Comparison of ENCODE assay signal across 10 cellular contexts in the genomic region with DNA sequence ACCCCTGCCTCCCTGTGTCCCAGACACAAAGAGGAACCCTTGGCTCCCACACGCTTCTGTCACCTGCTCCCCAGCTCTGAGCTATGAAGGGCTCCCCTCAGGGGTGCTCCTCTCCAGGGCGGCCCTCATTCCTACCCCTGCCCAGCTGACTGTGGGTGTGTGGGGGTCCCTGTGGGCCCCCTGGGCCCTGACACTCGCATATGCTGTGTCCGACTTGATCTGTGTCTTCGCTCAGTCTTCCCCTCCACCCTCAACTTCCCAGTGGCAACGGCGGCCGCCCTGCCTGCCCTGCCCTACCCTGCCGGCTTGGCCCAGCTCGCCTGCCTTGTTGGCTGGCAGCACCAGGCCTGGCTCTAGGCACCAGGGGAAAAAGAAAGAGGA. TPM values are rescaled to one million over a fixed set of nuclear protein-coding genes. Genes with fewer than 3 reads are reported as not detected.
DNase-seq lines count a peak whose midpoint lies in the region; ATAC-seq, FAIRE-seq and TF ChIP-seq lines count a peak whose summit lies in the region.
"Had no signal": no experiment of that assay in that cellular context is flagged by ENCODE, and none has a peak within 500 bp of the region (broad histone marks: within the 10 kb centered on the region; RNA-seq: fewer than 3 reads in every experiment).

No MANE protein-coding gene starts in this region.

- no peaks in the 10 kb centered on the region for H3K9me2 ChIP-seq in HCT116 (ENCODE audit: insufficient read depth)

- 80% methylated on average over 10 of the region's 10 CpGs for WGBS in heart right ventricle, 2 donors
- WGBS in sigmoid colon, 2 donors = 47 to 83% methylated on average over 10 of the region's 10 CpGs

- no peaks in the 10 kb centered on the region for H4K20me1 ChIP-seq in HCT116 (ENCODE audit: insufficient read depth)

- RAD21 ChIA-PET in HCT116 (lab: Charles Lee; ENCODE audit: low non-redundant PET in 1 of 2, low total read pairs in 2 of 2, uncharacterized antibody in 2 of 2, unreplicated experiment in 2 of 2) = no interaction called here

- H3K4me3 Mint-ChIP-seq in T-cell = peak overlapping the region; percentile 62 to 84 (median 63)

- intact Hi-C loops in HCT116 (cut with micrococcal nuclease) (no loop called here), heart right ventricle (cut with DNase I) (no loop called here), sigmoid colon (cut with DNase I) (loop anchor here (5.0 kb wide), 1 partner anchor 92 kb away; a partner anchor contains a TSS)

- H3K27me3 Mint-ChIP-seq in T-cell = peaks cover 16 to 46% of the 10 kb centered on the region in 2 donors

- no peak overlapping the region; the same call in 1 of the 2 replicates for H3K27ac ChIP-seq in HCT116 (ENCODE audit: low read depth, low read length)
- peak overlapping the region in 8 of 10 donors; percentile 3 to 65 (median 38) for H3K27ac ChIP-seq in heart right ventricle
- H3K27ac ChIP-seq in sigmoid colon = peak overlapping the region; percentile 78 to 93 (median 86)

- no peak overlapping the region for H2AFZ ChIP-seq in HCT116 (ENCODE audit: low read depth, low read length, poor library complexity, severe bottlenecking)

- H3K9ac ChIP-seq in HCT116 (ENCODE audit: low read length) = peak overlapping the region; percentile 56; the same call in 1 of the 2 replicates

- H3K9me3 Mint-ChIP-seq in T-cell = no peaks in the 10 kb centered on the region

- peaks cover 11 to 39% of the 10 kb centered on the region in 2 experiments for H3K4me1 ChIP-seq in HCT116 (ENCODE audit: control insufficient read depth in 1 of 2, insufficient read depth in 2 of 2, low read length in 2 of 2)
- peaks cover 13 to 25% (median 23%) of the 10 kb centered on the region in 9 donors for H3K4me1 ChIP-seq in heart right ventricle
- H3K4me1 ChIP-seq in sigmoid colon = peaks cover 3 to 73% (median 61%) of the 10 kb centered on the region in 4 donors

- H3K27me3 ChIP-seq in HCT116 (ENCODE audit: insufficient read depth, low read length) (no peaks in the 10 kb centered on the region), heart right ventricle (peaks cover 0 to 34% (median 0%) of the 10 kb centered on the region in 7 donors), sigmoid colon (no peaks in the 10 kb centered on the region)
- H3K27me3 ChIP-seq: MG63 had no signal

- peak overlapping the region; percentile 84 for H3K4me2 ChIP-seq in HCT116 (ENCODE audit: low read length)

- TF ChIP-seq CTCF in HCT116 (IDR thresholded peaks at IDR 0.05 in 2 of 3, conservative IDR thresholded peaks at IDR 0.05 in 1 of 3; ENCODE audit: borderline replicate concordance in 1 of 3, insufficient read depth in 1 of 3, low read depth in 2 of 3, low read length in 2 of 3) (no peak), heart right ventricle (IDR thresholded peaks at IDR 0.05) (no peak), sigmoid colon (IDR thresholded peaks at IDR 0.05) (no peak)

- H3K9me3 ChIP-seq in HCT116 (ENCODE audit: control insufficient read depth in 1 of 2, insufficient read depth in 1 of 2, low read depth in 1 of 2, low read length in 2 of 2) = no peaks in the 10 kb centered on the region
- no peaks in the 10 kb centered on the region for H3K9me3 ChIP-seq in heart right ventricle
- no peaks in the 10 kb centered on the region for H3K9me3 ChIP-seq in sigmoid colon
- H3K9me3 ChIP-seq: MG63 had no signal

- peaks cover 6 to 14% (median 8%) of the 10 kb centered on the region in 3 donors for H3K4me1 Mint-ChIP-seq in T-cell

- H3K79me2 ChIP-seq in HCT116 (ENCODE audit: insufficient read depth, low read length) = peaks cover 7% of the 10 kb centered on the region; the same call in 1 of the 2 replicates

- no peaks in the 10 kb centered on the region for H3K36me3 ChIP-seq in HCT116 (ENCODE audit: control insufficient read depth in 1 of 2, insufficient read depth in 2 of 2, low read length in 2 of 2)
- H3K36me3 ChIP-seq in heart right ventricle = no peaks in the 10 kb centered on the region
- no peaks in the 10 kb centered on the region for H3K36me3 ChIP-seq in sigmoid colon
- H3K36me3 ChIP-seq: MG63 had no signal

- peak overlapping the region; percentile 43 to 57 for H3K4me3 ChIP-seq in HCT116 (replicated peaks in 1 of 2; ENCODE audit: low read depth in 1 of 2, low read length in 2 of 2)
- peak overlapping the region in 8 of 10 donors; percentile 0 to 52 (median 46) for H3K4me3 ChIP-seq in heart right ventricle
- peak overlapping the region; percentile 47 to 69 (median 57) for H3K4me3 ChIP-seq in sigmoid colon
- H3K4me3 ChIP-seq: MG63 had no signal

- BruUV-seq in HCT116 (replicated peaks; lab: Mats Ljungman, UMichigan) = no TSS peak

- no peaks in the 10 kb centered on the region for H3K36me3 Mint-ChIP-seq in T-cell

- DNase-seq in HCT116 (ENCODE audit: low read depth, low spot score) (no peak), T-cell (no peak), heart right ventricle (no peak), sigmoid colon (no peak), GM12892 (ENCODE audit: insufficient read length) (no peak), NOMO-1 (lab: John Stamatoyannopoulos, UW; ENCODE audit: unreplicated experiment in 2 of 2) (no peak)
- DNase-seq: GF-D8, MG63 had no signal

- no peak overlapping the region for H3K27ac Mint-ChIP-seq in T-cell

- TF ChIP-seq EP300 in sigmoid colon (IDR thresholded peaks at IDR 0.05) = no peak

- POLR2A ChIA-PET in HCT116 (lab: Charles Lee) = no interaction called here
- POLR2A ChIA-PET in T-cell (lab: Charles Lee) = no interaction called here

- FAIRE-seq in GM12892 (lab: Jason Lieb, UNC) = no peak

- ATAC-seq in HCT116 (no peak), T-cell (replicated peaks in 1 of 4) (no peak), heart right ventricle (peak in 6 of 8 donors; percentile 7 to 31 (median 20)), HG03460 (IDR thresholded peaks at IDR 0.05; ENCODE audit: unreplicated experiment) (no peak)

- no peak for TF ChIP-seq RAD21 in HCT116 (IDR thresholded peaks at IDR 0.05; ENCODE audit: low read depth)

- TF ChIP-seq POLR2A in HCT116 (IDR thresholded peaks at IDR 0.05; ENCODE audit: borderline replicate concordance, extremely low read depth, insufficient read depth, insufficient read length) = no peak
- TF ChIP-seq POLR2A in sigmoid colon (IDR thresholded peaks at IDR 0.05) = no peak
- no peak for TF ChIP-seq POLR2A in GM12892 (IDR thresholded peaks at IDR 0.05; ENCODE audit: low read depth, low read length)

- CTCF ChIA-PET in HCT116 (lab: Charles Lee) (no interaction called here), T-cell (lab: Charles Lee) (no interaction called here)

TF ChIP-seq in HCT116, 20 proteins besides CTCF, POLR2A, EP300 and RAD21:
- TF ChIP-seq ZNF274 (IDR thresholded peaks at IDR 0.05; ENCODE audit: low read depth, low read length) (no peak), CBX3 (IDR thresholded peaks at IDR 0.05; ENCODE audit: low read depth) (no peak), EZH2 (IDR thresholded peaks at IDR 0.05) (no peak), EGR1 (IDR thresholded peaks at IDR 0.05; ENCODE audit: low read depth) (no peak), SRF (IDR thresholded peaks at IDR 0.05; ENCODE audit: low read depth) (no peak)
- TF ChIP-seq, protein P1, sequence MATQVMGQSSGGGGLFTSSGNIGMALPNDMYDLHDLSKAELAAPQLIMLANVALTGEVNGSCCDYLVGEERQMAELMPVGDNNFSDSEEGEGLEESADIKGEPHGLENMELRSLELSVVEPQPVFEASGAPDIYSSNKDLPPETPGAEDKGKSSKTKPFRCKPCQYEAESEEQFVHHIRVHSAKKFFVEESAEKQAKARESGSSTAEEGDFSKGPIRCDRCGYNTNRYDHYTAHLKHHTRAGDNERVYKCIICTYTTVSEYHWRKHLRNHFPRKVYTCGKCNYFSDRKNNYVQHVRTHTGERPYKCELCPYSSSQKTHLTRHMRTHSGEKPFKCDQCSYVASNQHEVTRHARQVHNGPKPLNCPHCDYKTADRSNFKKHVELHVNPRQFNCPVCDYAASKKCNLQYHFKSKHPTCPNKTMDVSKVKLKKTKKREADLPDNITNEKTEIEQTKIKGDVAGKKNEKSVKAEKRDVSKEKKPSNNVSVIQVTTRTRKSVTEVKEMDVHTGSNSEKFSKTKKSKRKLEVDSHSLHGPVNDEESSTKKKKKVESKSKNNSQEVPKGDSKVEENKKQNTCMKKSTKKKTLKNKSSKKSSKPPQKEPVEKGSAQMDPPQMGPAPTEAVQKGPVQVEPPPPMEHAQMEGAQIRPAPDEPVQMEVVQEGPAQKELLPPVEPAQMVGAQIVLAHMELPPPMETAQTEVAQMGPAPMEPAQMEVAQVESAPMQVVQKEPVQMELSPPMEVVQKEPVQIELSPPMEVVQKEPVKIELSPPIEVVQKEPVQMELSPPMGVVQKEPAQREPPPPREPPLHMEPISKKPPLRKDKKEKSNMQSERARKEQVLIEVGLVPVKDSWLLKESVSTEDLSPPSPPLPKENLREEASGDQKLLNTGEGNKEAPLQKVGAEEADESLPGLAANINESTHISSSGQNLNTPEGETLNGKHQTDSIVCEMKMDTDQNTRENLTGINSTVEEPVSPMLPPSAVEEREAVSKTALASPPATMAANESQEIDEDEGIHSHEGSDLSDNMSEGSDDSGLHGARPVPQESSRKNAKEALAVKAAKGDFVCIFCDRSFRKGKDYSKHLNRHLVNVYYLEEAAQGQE (IDR thresholded peaks at IDR 0.05; ENCODE audit: low read depth) = no peak

RNA-seq across cellular contexts. Expression of a gene that starts 1.2 kb away (rescaled TPM):
- total RNA-seq in HCT116 (2021; ENCODE audit: unreplicated experiment) (4.1 TPM), T-cell (under 1 TPM; 0.10 to 0.35 (median 0.26) TPM), heart right ventricle (1 to 10 TPM; 1.2 to 3.4 (median 2.1) TPM), sigmoid colon (10 to 100 TPM in 1 of 4 donors, 1 to 10 TPM in 3; 4.8 to 10.8 (median 8.7) TPM)
- 4.2 and 4.7 TPM in 2 replicates for polyA plus RNA-seq in HCT116 (2012)
- polyA plus RNA-seq in heart right ventricle (1 to 10 TPM; 1.0 to 3.4 TPM), sigmoid colon (1 to 10 TPM in 1 of 3 donors, under 1 TPM in 1, not detected in 1; 0.60 to 2.6 TPM)
- 0.17 TPM for polyA plus RNA-seq in GM12892 (2012; ENCODE audit: missing spikeins)
- polyA plus RNA-seq: neural cell had no signal

Comparison
In these comparisons a context has a peak if more than half of its experiments do, and no peak if none do; other contexts are left out.
1. ATAC-seq: peak in heart right ventricle (6 of 8); none in HCT116 (single experiment), T-cell (0 of 4) and HG03460 (single experiment).
2. Peak in every context shown above with its lines, with median percentiles within 50 percentile points of each other: H3K4me3 ChIP-seq.